In the genomic region with DNA sequence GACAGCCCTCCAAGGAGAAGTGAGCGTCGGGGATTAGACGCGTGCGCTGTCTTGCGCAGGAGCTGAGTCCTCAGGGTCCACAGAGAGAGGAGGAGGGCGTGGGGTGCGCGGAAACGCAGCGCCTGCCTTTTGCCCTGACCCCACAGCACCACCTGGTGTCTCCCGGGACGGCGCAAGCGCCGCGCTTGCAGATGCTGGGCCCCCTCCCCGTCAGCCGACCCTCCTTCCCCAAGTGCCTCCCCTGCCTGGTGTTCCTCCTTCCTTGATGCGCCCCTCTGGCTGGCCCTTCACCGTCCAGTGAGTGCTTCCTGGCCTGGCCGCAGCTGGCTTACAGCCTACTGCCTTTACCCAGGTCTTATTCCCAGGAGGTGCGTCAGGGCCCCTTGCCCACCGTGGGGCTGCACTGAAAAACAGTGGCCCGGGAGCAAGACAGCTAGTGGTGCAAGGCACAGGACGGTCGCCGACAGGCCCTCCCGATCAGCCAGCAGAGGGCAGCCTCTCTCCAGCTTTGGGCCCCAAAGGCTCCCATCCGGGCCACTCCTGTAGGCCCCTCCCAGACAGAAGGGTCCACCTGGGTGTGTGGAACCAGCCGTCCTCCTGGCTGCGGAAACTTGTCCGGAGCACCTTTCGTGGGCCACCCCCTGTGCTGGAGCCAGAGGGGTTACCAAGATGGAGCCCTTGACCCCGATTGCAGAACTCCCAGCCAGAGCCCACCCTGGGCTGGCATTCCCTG, we compare ENCODE assay signal across 1 cellular context.
TF ChIP-seq lines count a peak whose summit lies in the region.

No MANE protein-coding gene starts in this region.

TF ChIP-seq in K562, 482 proteins besides CTCF, POLR2A, EP300 and RAD21 (continued from another document):
- TF ChIP-seq ZNF449 (CRISPR knock-in tag; IDR thresholded peaks at IDR 0.05) (no peak), ZBED1 (IDR thresholded peaks at IDR 0.05) (no peak; the same call in 1 of the 2 replicates), PTBP1 (IDR thresholded peaks at IDR 0.05; ENCODE audit: low read depth, low read length) (no peak), RFX1 (IDR thresholded peaks at IDR 0.05) (no peak), ZNF23 (CRISPR knock-in tag; IDR thresholded peaks at IDR 0.05) (no peak), ZFP30 (CRISPR knock-in tag; IDR thresholded peaks at IDR 0.05; ENCODE audit: borderline replicate concordance) (no peak), STAT5A (IDR thresholded peaks at IDR 0.05; ENCODE audit: borderline replicate concordance, low read length) (no peak), KDM4B (IDR thresholded peaks at IDR 0.05; ENCODE audit: borderline replicate concordance in 2 of 2, low read depth in 1 of 2) (0 out of 4 replicates have a peak, but pooled peaks of 1 of the 2 experiments have one; percentile 38), MCM3 (IDR thresholded peaks at IDR 0.05) (no peak), NONO (IDR thresholded peaks at IDR 0.05; ENCODE audit: low read depth in 2 of 2, low read length in 1 of 2) (peak in 1 of 2 experiments; percentile 10; a peak in 1 of 4 replicates), ZNF3 (CRISPR knock-in tag; IDR thresholded peaks at IDR 0.05) (no peak), THRB (CRISPR knock-in tag; conservative IDR thresholded peaks at IDR 0.05) (no peak), CAMTA2 (CRISPR knock-in tag; conservative IDR thresholded peaks at IDR 0.05) (no peak), HDAC8 (tag; IDR thresholded peaks at IDR 0.05) (no peak), BMI1 (IDR thresholded peaks at IDR 0.05; ENCODE audit: low read length) (no peak), HOMEZ (CRISPR knock-in tag; IDR thresholded peaks at IDR 0.05) (no peak), OTX1 (CRISPR knock-in tag; IDR thresholded peaks at IDR 0.05) (no peak), ZSCAN29 (IDR thresholded peaks at IDR 0.05) (no peak), ZKSCAN3 (CRISPR knock-in tag; IDR thresholded peaks at IDR 0.05) (no peak), TCFL5 (CRISPR knock-in tag; conservative IDR thresholded peaks at IDR 0.05) (no peak), MEIS2 (IDR thresholded peaks at IDR 0.05; ENCODE audit: partially characterized antibody) (no peak), FIP1L1 (IDR thresholded peaks at IDR 0.05; ENCODE audit: low read depth, low read length, poor library complexity, severe bottlenecking) (no peak), GATAD2A (IDR thresholded peaks at IDR 0.05) (no peak; the same call in 1 of the 2 replicates), ZNF121 (CRISPR knock-in tag; conservative IDR thresholded peaks at IDR 0.05) (no peak), TGIF2 (CRISPR knock-in tag; IDR thresholded peaks at IDR 0.05) (no peak), DPF2 (IDR thresholded peaks at IDR 0.05) (no peak), HNRNPK (IDR thresholded peaks at IDR 0.05; ENCODE audit: low read depth, low read length, poor library complexity, severe bottlenecking) (no peak), ZBTB8A (IDR thresholded peaks at IDR 0.05; ENCODE audit: partially characterized antibody) (no peak), COPS2 (conservative IDR thresholded peaks at IDR 0.05) (no peak), JUNB (CRISPR knock-in tag; conservative IDR thresholded peaks at IDR 0.05) (no peak), FOSL1 (tag; conservative IDR thresholded peaks at IDR 0.05) (no peak), KDM1A (IDR thresholded peaks at IDR 0.05) (no peak), MAFF (IDR thresholded peaks at IDR 0.05; ENCODE audit: low read length) (no peak), NFXL1 (CRISPR knock-in tag; IDR thresholded peaks at IDR 0.05) (no peak), NCOR1 (IDR thresholded peaks at IDR 0.05) (no peak), NR3C1 (CRISPR knock-in tag; IDR thresholded peaks at IDR 0.05) (no peak), HCFC1 (IDR thresholded peaks at IDR 0.05; ENCODE audit: low read depth, low read length) (no peak), SREBF2 (CRISPR knock-in tag; IDR thresholded peaks at IDR 0.05) (no peak), ZNF347 (CRISPR knock-in tag; IDR thresholded peaks at IDR 0.05; ENCODE audit: low read depth) (no peak), BRCA1 (IDR thresholded peaks at IDR 0.05) (no peak), BRCA1 (CRISPR knock-in tag; IDR thresholded peaks at IDR 0.05) (no peak), TRIM28 (IDR thresholded peaks at IDR 0.05) (0 out of 2 replicates have a peak, but pooled peaks have one; percentile 47), ELK3 (CRISPR knock-in tag; IDR thresholded peaks at IDR 0.05) (no peak), SAFB (IDR thresholded peaks at IDR 0.05; ENCODE audit: borderline replicate concordance, low read depth, low read length) (0 out of 2 replicates have a peak, but pooled peaks have one; percentile 17), CEBPB (tag; IDR thresholded peaks at IDR 0.05) (0 out of 2 replicates have a peak, but pooled peaks have one; percentile 31)
- TF ChIP-seq, protein P1, sequence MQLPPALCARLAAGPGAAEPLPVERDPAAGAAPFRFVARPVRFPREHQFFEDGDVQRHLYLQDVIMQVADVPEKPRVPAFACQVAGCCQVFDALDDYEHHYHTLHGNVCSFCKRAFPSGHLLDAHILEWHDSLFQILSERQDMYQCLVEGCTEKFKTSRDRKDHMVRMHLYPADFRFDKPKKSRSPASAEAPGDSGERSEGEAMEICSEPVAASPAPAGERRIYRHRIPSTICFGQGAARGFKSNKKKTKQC (CRISPR knock-in tag; IDR thresholded peaks at IDR 0.05), result no peak; the same call in 1 of the 2 replicates
- TF ChIP-seq, protein P2, sequence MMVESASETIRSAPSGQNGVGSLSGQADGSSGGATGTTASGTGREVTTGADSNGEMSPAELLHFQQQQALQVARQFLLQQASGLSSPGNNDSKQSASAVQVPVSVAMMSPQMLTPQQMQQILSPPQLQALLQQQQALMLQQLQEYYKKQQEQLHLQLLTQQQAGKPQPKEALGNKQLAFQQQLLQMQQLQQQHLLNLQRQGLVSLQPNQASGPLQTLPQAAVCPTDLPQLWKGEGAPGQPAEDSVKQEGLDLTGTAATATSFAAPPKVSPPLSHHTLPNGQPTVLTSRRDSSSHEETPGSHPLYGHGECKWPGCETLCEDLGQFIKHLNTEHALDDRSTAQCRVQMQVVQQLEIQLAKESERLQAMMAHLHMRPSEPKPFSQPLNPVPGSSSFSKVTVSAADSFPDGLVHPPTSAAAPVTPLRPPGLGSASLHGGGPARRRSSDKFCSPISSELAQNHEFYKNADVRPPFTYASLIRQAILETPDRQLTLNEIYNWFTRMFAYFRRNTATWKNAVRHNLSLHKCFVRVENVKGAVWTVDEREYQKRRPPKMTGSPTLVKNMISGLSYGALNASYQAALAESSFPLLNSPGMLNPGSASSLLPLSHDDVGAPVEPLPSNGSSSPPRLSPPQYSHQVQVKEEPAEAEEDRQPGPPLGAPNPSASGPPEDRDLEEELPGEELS (CRISPR knock-in tag; IDR thresholded peaks at IDR 0.05; ENCODE audit: borderline replicate concordance), result no peak
- TF ChIP-seq, protein P3, sequence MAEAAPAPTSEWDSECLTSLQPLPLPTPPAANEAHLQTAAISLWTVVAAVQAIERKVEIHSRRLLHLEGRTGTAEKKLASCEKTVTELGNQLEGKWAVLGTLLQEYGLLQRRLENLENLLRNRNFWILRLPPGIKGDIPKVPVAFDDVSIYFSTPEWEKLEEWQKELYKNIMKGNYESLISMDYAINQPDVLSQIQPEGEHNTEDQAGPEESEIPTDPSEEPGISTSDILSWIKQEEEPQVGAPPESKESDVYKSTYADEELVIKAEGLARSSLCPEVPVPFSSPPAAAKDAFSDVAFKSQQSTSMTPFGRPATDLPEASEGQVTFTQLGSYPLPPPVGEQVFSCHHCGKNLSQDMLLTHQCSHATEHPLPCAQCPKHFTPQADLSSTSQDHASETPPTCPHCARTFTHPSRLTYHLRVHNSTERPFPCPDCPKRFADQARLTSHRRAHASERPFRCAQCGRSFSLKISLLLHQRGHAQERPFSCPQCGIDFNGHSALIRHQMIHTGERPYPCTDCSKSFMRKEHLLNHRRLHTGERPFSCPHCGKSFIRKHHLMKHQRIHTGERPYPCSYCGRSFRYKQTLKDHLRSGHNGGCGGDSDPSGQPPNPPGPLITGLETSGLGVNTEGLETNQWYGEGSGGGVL (CRISPR knock-in tag; IDR thresholded peaks at IDR 0.05), result no peak
- TF ChIP-seq, protein P4, sequence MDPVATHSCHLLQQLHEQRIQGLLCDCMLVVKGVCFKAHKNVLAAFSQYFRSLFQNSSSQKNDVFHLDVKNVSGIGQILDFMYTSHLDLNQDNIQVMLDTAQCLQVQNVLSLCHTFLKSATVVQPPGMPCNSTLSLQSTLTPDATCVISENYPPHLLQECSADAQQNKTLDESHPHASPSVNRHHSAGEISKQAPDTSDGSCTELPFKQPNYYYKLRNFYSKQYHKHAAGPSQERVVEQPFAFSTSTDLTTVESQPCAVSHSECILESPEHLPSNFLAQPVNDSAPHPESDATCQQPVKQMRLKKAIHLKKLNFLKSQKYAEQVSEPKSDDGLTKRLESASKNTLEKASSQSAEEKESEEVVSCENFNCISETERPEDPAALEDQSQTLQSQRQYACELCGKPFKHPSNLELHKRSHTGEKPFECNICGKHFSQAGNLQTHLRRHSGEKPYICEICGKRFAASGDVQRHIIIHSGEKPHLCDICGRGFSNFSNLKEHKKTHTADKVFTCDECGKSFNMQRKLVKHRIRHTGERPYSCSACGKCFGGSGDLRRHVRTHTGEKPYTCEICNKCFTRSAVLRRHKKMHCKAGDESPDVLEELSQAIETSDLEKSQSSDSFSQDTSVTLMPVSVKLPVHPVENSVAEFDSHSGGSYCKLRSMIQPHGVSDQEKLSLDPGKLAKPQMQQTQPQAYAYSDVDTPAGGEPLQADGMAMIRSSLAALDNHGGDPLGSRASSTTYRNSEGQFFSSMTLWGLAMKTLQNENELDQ (CRISPR knock-in tag; IDR thresholded peaks at IDR 0.05; ENCODE audit: borderline replicate concordance), result no peak
- TF ChIP-seq, protein P5, sequence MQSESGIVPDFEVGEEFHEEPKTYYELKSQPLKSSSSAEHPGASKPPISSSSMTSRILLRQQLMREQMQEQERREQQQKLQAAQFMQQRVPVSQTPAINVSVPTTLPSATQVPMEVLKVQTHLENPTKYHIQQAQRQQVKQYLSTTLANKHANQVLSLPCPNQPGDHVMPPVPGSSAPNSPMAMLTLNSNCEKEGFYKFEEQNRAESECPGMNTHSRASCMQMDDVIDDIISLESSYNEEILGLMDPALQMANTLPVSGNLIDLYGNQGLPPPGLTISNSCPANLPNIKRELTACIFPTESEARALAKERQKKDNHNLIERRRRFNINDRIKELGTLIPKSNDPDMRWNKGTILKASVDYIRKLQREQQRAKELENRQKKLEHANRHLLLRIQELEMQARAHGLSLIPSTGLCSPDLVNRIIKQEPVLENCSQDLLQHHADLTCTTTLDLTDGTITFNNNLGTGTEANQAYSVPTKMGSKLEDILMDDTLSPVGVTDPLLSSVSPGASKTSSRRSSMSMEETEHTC (IDR thresholded peaks at IDR 0.05), result no peak
- TF ChIP-seq, protein P6, sequence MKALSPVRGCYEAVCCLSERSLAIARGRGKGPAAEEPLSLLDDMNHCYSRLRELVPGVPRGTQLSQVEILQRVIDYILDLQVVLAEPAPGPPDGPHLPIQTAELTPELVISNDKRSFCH (CRISPR knock-in tag; IDR thresholded peaks at IDR 0.05), result no peak
- TF ChIP-seq, protein P6 (tag; IDR thresholded peaks at IDR 0.05), result no peak
- TF ChIP-seq, protein P7, sequence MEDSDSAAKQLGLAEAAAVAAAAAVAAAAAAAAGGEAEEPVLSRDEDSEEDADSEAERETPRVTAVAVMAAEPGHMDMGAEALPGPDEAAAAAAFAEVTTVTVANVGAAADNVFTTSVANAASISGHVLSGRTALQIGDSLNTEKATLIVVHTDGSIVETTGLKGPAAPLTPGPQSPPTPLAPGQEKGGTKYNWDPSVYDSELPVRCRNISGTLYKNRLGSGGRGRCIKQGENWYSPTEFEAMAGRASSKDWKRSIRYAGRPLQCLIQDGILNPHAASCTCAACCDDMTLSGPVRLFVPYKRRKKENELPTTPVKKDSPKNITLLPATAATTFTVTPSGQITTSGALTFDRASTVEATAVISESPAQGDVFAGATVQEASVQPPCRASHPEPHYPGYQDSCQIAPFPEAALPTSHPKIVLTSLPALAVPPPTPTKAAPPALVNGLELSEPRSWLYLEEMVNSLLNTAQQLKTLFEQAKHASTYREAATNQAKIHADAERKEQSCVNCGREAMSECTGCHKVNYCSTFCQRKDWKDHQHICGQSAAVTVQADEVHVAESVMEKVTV (CRISPR knock-in tag; IDR thresholded peaks at IDR 0.05), result peak; percentile 95
